2 cellular contexts compared by ENCODE assay signal in the genomic region with DNA sequence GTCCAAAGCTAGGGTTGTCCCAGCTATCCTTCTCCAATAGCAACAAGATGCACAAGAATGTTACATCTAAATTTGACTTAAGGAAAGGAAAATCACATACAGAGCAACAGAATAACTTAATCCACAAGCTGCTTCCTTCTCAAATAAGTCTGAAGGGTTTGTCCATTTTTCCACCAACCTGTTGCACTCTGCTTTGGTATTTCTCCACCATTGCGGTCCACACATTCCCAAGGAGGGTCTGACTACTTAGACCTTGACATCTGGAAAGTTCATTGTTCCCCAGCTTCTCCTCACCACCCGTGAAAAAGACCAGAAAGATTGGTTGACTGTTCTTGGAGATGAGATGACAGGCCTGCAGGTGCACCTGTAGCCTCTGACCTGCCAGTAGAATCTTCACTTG.
TF ChIP-seq lines count a peak whose summit lies in the region.

No MANE protein-coding gene starts in this region.

TF ChIP-seq in SK-N-SH treated with all-trans-retinoic acid at 6 μM for 48 hours, 23 proteins besides CTCF, POLR2A, EP300 and RAD21 (continued from another document):
- TF ChIP-seq, protein P1, sequence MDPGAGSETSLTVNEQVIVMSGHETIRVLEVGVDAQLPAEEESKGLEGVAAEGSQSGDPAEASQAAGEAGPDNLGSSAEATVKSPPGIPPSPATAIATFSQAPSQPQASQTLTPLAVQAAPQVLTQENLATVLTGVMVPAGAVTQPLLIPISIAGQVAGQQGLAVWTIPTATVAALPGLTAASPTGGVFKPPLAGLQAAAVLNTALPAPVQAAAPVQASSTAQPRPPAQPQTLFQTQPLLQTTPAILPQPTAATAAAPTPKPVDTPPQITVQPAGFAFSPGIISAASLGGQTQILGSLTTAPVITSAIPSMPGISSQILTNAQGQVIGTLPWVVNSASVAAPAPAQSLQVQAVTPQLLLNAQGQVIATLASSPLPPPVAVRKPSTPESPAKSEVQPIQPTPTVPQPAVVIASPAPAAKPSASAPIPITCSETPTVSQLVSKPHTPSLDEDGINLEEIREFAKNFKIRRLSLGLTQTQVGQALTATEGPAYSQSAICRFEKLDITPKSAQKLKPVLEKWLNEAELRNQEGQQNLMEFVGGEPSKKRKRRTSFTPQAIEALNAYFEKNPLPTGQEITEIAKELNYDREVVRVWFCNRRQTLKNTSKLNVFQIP (CRISPR knock-in tag; IDR thresholded peaks at IDR 0.05; ENCODE audit: borderline replicate concordance, low read depth), result no peak
- no peak for TF ChIP-seq SNAI2 (CRISPR knock-in tag; IDR thresholded peaks at IDR 0.05)
- TF ChIP-seq OSR1 (CRISPR knock-in tag; IDR thresholded peaks at IDR 0.05), result no peak
- TF ChIP-seq, protein P2, sequence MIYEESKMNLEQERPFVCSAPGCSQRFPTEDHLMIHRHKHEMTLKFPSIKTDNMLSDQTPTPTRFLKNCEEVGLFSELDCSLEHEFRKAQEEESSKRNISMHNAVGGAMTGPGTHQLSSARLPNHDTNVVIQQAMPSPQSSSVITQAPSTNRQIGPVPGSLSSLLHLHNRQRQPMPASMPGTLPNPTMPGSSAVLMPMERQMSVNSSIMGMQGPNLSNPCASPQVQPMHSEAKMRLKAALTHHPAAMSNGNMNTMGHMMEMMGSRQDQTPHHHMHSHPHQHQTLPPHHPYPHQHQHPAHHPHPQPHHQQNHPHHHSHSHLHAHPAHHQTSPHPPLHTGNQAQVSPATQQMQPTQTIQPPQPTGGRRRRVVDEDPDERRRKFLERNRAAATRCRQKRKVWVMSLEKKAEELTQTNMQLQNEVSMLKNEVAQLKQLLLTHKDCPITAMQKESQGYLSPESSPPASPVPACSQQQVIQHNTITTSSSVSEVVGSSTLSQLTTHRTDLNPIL (CRISPR knock-in tag; IDR thresholded peaks at IDR 0.05; ENCODE audit: low read depth), result no peak
- TF ChIP-seq ZC3H10 (CRISPR knock-in tag; IDR thresholded peaks at IDR 0.05), result no peak
- TF ChIP-seq, protein P3, sequence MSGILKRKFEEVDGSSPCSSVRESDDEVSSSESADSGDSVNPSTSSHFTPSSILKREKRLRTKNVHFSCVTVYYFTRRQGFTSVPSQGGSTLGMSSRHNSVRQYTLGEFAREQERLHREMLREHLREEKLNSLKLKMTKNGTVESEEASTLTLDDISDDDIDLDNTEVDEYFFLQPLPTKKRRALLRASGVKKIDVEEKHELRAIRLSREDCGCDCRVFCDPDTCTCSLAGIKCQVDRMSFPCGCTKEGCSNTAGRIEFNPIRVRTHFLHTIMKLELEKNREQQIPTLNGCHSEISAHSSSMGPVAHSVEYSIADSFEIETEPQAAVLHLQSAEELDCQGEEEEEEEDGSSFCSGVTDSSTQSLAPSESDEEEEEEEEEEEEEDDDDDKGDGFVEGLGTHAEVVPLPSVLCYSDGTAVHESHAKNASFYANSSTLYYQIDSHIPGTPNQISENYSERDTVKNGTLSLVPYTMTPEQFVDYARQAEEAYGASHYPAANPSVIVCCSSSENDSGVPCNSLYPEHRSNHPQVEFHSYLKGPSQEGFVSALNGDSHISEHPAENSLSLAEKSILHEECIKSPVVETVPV (CRISPR knock-in tag; IDR thresholded peaks at IDR 0.05), result no peak
- TF ChIP-seq ISL1 (CRISPR knock-in tag; IDR thresholded peaks at IDR 0.05), result no peak
- no peak for TF ChIP-seq TOX (CRISPR knock-in tag; IDR thresholded peaks at IDR 0.05; ENCODE audit: borderline replicate concordance)
- TF ChIP-seq CSDC2 (CRISPR knock-in tag; IDR thresholded peaks at IDR 0.05), result no peak
- no peak for TF ChIP-seq ARNTL (CRISPR knock-in tag; IDR thresholded peaks at IDR 0.05; ENCODE audit: borderline replicate concordance, low read depth)
- TF ChIP-seq BACH2 (CRISPR knock-in tag; IDR thresholded peaks at IDR 0.05; ENCODE audit: borderline replicate concordance), result no peak
- no peak for TF ChIP-seq ZNF70 (CRISPR knock-in tag; IDR thresholded peaks at IDR 0.05)

TF ChIP-seq in SK-N-SH, 30 proteins besides CTCF, POLR2A, EP300 and RAD21 (continued from another document):
- TF ChIP-seq, protein P4, sequence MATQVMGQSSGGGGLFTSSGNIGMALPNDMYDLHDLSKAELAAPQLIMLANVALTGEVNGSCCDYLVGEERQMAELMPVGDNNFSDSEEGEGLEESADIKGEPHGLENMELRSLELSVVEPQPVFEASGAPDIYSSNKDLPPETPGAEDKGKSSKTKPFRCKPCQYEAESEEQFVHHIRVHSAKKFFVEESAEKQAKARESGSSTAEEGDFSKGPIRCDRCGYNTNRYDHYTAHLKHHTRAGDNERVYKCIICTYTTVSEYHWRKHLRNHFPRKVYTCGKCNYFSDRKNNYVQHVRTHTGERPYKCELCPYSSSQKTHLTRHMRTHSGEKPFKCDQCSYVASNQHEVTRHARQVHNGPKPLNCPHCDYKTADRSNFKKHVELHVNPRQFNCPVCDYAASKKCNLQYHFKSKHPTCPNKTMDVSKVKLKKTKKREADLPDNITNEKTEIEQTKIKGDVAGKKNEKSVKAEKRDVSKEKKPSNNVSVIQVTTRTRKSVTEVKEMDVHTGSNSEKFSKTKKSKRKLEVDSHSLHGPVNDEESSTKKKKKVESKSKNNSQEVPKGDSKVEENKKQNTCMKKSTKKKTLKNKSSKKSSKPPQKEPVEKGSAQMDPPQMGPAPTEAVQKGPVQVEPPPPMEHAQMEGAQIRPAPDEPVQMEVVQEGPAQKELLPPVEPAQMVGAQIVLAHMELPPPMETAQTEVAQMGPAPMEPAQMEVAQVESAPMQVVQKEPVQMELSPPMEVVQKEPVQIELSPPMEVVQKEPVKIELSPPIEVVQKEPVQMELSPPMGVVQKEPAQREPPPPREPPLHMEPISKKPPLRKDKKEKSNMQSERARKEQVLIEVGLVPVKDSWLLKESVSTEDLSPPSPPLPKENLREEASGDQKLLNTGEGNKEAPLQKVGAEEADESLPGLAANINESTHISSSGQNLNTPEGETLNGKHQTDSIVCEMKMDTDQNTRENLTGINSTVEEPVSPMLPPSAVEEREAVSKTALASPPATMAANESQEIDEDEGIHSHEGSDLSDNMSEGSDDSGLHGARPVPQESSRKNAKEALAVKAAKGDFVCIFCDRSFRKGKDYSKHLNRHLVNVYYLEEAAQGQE (IDR thresholded peaks at IDR 0.05; ENCODE audit: low read depth, low read length), result no peak
- TF ChIP-seq FOSL2 (IDR thresholded peaks at IDR 0.05; ENCODE audit: borderline replicate concordance, low read depth) (no peak), GATA2 (CRISPR knock-in tag; IDR thresholded peaks at IDR 0.05) (no peak), NFIC (IDR thresholded peaks at IDR 0.05; ENCODE audit: borderline replicate concordance) (no peak), FOXJ3 (CRISPR knock-in tag; IDR thresholded peaks at IDR 0.05) (no peak), SMC3 (IDR thresholded peaks at IDR 0.05; ENCODE audit: low read depth, low read length) (no peak), TEAD4 (IDR thresholded peaks at IDR 0.05; ENCODE audit: borderline replicate concordance, insufficient read depth) (no peak), POLR2AphosphoS5 (IDR thresholded peaks at IDR 0.05; ENCODE audit: low read depth, low read length) (no peak), TAF1 (IDR thresholded peaks at IDR 0.05; ENCODE audit: borderline replicate concordance, low read depth, low read length) (no peak), RCOR1 (IDR thresholded peaks at IDR 0.05; ENCODE audit: low read length) (no peak), EZH2phosphoT487 (IDR thresholded peaks at IDR 0.05; ENCODE audit: borderline replicate concordance, low read depth) (no peak)
- TF ChIP-seq, protein P5, sequence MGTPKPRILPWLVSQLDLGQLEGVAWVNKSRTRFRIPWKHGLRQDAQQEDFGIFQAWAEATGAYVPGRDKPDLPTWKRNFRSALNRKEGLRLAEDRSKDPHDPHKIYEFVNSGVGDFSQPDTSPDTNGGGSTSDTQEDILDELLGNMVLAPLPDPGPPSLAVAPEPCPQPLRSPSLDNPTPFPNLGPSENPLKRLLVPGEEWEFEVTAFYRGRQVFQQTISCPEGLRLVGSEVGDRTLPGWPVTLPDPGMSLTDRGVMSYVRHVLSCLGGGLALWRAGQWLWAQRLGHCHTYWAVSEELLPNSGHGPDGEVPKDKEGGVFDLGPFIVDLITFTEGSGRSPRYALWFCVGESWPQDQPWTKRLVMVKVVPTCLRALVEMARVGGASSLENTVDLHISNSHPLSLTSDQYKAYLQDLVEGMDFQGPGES (IDR thresholded peaks at IDR 0.05; ENCODE audit: low read depth, low read length), result no peak
- TF ChIP-seq, protein P6, sequence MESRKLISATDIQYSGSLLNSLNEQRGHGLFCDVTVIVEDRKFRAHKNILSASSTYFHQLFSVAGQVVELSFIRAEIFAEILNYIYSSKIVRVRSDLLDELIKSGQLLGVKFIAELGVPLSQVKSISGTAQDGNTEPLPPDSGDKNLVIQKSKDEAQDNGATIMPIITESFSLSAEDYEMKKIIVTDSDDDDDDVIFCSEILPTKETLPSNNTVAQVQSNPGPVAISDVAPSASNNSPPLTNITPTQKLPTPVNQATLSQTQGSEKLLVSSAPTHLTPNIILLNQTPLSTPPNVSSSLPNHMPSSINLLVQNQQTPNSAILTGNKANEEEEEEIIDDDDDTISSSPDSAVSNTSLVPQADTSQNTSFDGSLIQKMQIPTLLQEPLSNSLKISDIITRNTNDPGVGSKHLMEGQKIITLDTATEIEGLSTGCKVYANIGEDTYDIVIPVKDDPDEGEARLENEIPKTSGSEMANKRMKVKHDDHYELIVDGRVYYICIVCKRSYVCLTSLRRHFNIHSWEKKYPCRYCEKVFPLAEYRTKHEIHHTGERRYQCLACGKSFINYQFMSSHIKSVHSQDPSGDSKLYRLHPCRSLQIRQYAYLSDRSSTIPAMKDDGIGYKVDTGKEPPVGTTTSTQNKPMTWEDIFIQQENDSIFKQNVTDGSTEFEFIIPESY (IDR thresholded peaks at IDR 0.05; ENCODE audit: borderline replicate concordance, low read depth), result no peak
- TF ChIP-seq, protein P7, sequence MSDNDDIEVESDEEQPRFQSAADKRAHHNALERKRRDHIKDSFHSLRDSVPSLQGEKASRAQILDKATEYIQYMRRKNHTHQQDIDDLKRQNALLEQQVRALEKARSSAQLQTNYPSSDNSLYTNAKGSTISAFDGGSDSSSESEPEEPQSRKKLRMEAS (IDR thresholded peaks at IDR 0.05; ENCODE audit: low read depth), result no peak
